Comparison of ENCODE assay signal across 14 cellular contexts in the genomic region with DNA sequence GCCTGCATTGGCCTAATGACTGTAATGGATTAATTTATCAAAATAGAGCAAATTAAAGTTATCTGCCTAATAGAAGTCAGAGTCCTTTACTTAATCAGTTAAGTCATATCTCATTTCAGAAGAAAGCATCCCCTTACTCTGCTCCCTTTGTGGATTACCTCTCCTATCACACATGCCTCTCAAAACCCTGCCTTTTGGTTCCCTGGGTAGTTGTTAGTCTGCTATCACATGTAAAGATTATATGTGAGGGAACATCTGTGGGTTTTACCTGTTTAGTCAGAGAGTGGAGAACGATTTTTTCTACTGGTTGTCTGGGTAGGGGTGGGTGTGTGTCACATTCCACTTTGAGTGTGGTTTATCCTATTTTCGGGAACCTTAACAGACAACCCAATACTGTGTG. TPM values are rescaled to one million over a fixed set of nuclear protein-coding genes. Genes with fewer than 3 reads are reported as not detected.
DNase-seq lines count a peak whose midpoint lies in the region; ATAC-seq and TF ChIP-seq lines count a peak whose summit lies in the region.
"Had no signal": no experiment of that assay in that cellular context is flagged by ENCODE, and none has a peak within 500 bp of the region (broad histone marks: within the 10 kb centered on the region; RNA-seq: fewer than 3 reads in every experiment).

No MANE protein-coding gene starts in this region.

- no TSS peak for BruUV-seq in OCI-LY7 (replicated peaks; lab: Mats Ljungman, UMichigan)

- 33 to 47% (median 42%) methylated on average over 2 of the region's 2 CpGs for WGBS in stomach, 5 donors

- intact Hi-C loops in OCI-LY7 (cut with micrococcal nuclease; ENCODE audit: unreplicated experiment), result no loop called here
- intact Hi-C loops in stomach (cut with DNase I; ENCODE audit: low total_unique reads), result no loop called here

- peaks cover 29% of the 10 kb centered on the region for H3K36me3 ChIP-seq in OCI-LY7 (ENCODE audit: insufficient read depth, low read length)
- no peaks in the 10 kb centered on the region for H3K36me3 ChIP-seq in stomach
- H3K36me3 ChIP-seq: heart right ventricle, lower lobe of right lung, Peyer's patch had no signal

- TF ChIP-seq EP300 in stomach (IDR thresholded peaks at IDR 0.05), result no peak

- peaks cover 96% of the 10 kb centered on the region for H3K79me2 ChIP-seq in OCI-LY7 (ENCODE audit: insufficient read depth, low read depth, low read length)

- H3K27ac ChIP-seq in OCI-LY7 (ENCODE audit: low read depth, low read length, poor library complexity, severe bottlenecking) (peak overlapping the region; percentile 16), stomach (no peak overlapping the region)
- H3K27ac ChIP-seq: lower lobe of right lung, Peyer's patch had no signal

- H4K20me1 ChIP-seq in OCI-LY7 (ENCODE audit: insufficient read depth, low read length), result no peaks in the 10 kb centered on the region; the same call in 1 of the 2 replicates

- CTCF ChIA-PET in OCI-LY7 (lab: Charles Lee; ENCODE audit: unreplicated experiment), result no interaction called here

- POLR2A ChIA-PET in OCI-LY7 (lab: Charles Lee), result interaction anchor here (0.6 to 2.2 kb wide), 5 partner anchors 13 to 104 kb away, joined by 5 to 11 read pairs (median 5); no protein-coding TSS in a partner anchor

- H3K9me3 ChIP-seq in OCI-LY7 (ENCODE audit: low read length), result peaks cover 22% of the 10 kb centered on the region
- peaks cover 0 to 4% (median 0%) of the 10 kb centered on the region in 4 donors for H3K9me3 ChIP-seq in stomach
- H3K9me3 ChIP-seq: lower lobe of right lung, Peyer's patch had no signal

- DNase-seq in OCI-LY7 (ENCODE audit: low spot score), result peak; percentile 13
- no peak for DNase-seq in cerebellar nuclear complex (lab: John Stamatoyannopoulos, UW)
- no peak for DNase-seq in NCI-H2029 (lab: John Stamatoyannopoulos, UW)
- no peak for DNase-seq in NCI-H2081 treated with DMSO at 0.1 percent for 48 hours (lab: John Stamatoyannopoulos, UW)
- no peak for DNase-seq in stomach
- DNase-seq: heart right ventricle; lower lobe of right lung; NCI-H1694 treated with DMSO at 0.1 percent for 48 hours; Peyer's patch; posterior cingulate gyrus; stimulated activated CD4-positive, alpha-beta T cell treated with anti-CD3 and anti-CD28 coated beads, Interleukin-2, amount 100 ng/mL, for 48 hours had no signal

- no peaks in the 10 kb centered on the region for H3K27me3 ChIP-seq in stomach
- H3K27me3 ChIP-seq: heart right ventricle, Peyer's patch had no signal

- ATAC-seq in GM18499 (IDR thresholded peaks at IDR 0.05; ENCODE audit: insufficient read depth, unreplicated experiment), result peak; percentile 28
- peak; percentile 64 for ATAC-seq in GM21360 (IDR thresholded peaks at IDR 0.05; ENCODE audit: unreplicated experiment)
- peak; percentile 33 for ATAC-seq in HG02981 (IDR thresholded peaks at IDR 0.05; ENCODE audit: unreplicated experiment)

- H3K9me2 ChIP-seq in OCI-LY7 (ENCODE audit: insufficient read depth, low read length), result no peaks in the 10 kb centered on the region

- TF ChIP-seq CTCF in OCI-LY7 (conservative IDR thresholded peaks at IDR 0.05; ENCODE audit: low read length) (no peak), stomach (IDR thresholded peaks at IDR 0.05) (no peak)

- no peak overlapping the region for H2AFZ ChIP-seq in OCI-LY7 (ENCODE audit: low read length)

- H3K4me3 ChIP-seq in OCI-LY7 (ENCODE audit: low read depth, low read length, poor library complexity, severe bottlenecking) (peak overlapping the region; percentile 3), stomach (no peak overlapping the region)
- H3K4me3 ChIP-seq: heart right ventricle, lower lobe of right lung, Peyer's patch had no signal

- TF ChIP-seq POLR2A in stomach (IDR thresholded peaks at IDR 0.05), result no peak

- peak overlapping the region; percentile 68 for H3K4me2 ChIP-seq in OCI-LY7 (ENCODE audit: low read length)

- H3K4me1 ChIP-seq in OCI-LY7 (ENCODE audit: insufficient read depth, low read length, poor library complexity, severe bottlenecking), result peaks cover 49% of the 10 kb centered on the region
- peaks cover 9 to 37% (median 18%) of the 10 kb centered on the region in 4 donors for H3K4me1 ChIP-seq in stomach

RNA-seq across cellular contexts. Expression of a gene that starts 16.4 kb away (rescaled TPM):
- total RNA-seq in OCI-LY7 (2014; rRNA removed; shearing (Covaris generic)), result 41.1 and 63.2 TPM in 2 replicates
- total RNA-seq in OCI-LY7 (2022) (48.8 and 58.0 TPM in 2 replicates), stomach (100 to 1,000 TPM in 1 of 5 donors, 10 to 100 TPM in 3, 1 to 10 TPM in 1; 6.5 to 128 (median 35.6) TPM)
- 10 to 100 TPM; 17.0 to 20.0 (median 17.5) TPM for polyA plus RNA-seq in stomach
